ENCODE assay signal across 8 cellular contexts in the genomic region with DNA sequence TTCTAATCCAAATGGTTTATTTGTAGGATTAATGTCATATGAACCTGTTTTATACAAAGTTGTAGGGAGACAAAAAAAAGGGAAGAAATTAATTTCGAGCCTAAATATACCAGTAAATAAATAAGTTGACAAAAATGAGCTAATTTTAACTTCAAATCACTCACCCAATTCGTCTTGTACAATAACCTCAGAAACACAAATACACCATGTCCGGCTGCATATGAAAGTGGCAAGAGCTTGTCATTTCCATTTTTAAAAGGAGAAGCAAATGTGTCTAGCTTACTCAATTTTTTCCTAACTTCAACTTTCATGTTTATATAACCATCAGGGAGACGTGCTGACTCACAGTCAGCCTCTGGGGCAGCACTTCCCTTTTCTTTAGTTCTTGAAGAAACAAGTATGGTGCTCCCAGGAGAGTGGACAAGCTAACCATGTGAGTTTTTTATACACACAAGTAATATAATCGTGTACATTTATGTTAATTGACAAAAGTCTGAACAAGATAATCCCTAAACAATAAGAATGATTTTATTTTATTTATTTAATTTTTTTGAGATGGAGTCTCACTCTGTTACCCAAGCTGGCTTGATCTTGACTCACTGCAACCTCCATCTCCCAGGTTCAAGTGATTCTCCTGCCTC. TPM values are rescaled to one million over a fixed set of nuclear protein-coding genes. Genes with fewer than 3 reads are reported as not detected.
A peak's percentile ranks its signal among the peaks of the same experiment; 100 is the strongest.
DNase-seq lines count a peak whose midpoint lies in the region; ATAC-seq and TF ChIP-seq lines count a peak whose summit lies in the region.

No MANE protein-coding gene starts in this region.

- H3K4me3 ChIP-seq in AG10803 (ENCODE audit: low read length): no peak overlapping the region
- H3K4me3 ChIP-seq in gastroesophageal sphincter: no peak overlapping the region
- no peak overlapping the region for H3K4me3 ChIP-seq in skin epidermis
- H3K4me3 ChIP-seq in SJCRH30: no peak overlapping the region
- H3K4me3 ChIP-seq in A673 (ENCODE audit: low read depth, low read length, poor library complexity, severe bottlenecking): no peak overlapping the region

- TF ChIP-seq EP300 in gastroesophageal sphincter (IDR thresholded peaks at IDR 0.05): no peak

- CTCF ChIA-PET in A673 (lab: Charles Lee): no interaction called here

- DNase-seq in AG10803 (ENCODE audit: low read depth): peak; percentile 74
- peak; percentile 98 for DNase-seq in SKM-1 treated with dmso at 0.1 percent for 144 hours (lab: John Stamatoyannopoulos, UW; ENCODE audit: unreplicated experiment)
- no peak for DNase-seq in SJCRH30
- no peak for DNase-seq in A673 (ENCODE audit: low spot score)

- POLR2A ChIA-PET in A673 (lab: Charles Lee; ENCODE audit: low non-redundant PET): no interaction called here

- H3K9me3 ChIP-seq in gastroesophageal sphincter (no peaks in the 10 kb centered on the region), SJCRH30 (replicated peaks) (no peaks in the 10 kb centered on the region), A673 (ENCODE audit: low read depth, low read length, poor library complexity, severe bottlenecking) (no peaks in the 10 kb centered on the region)

- intact Hi-C loops in A673 (cut with micrococcal nuclease; ENCODE audit: unreplicated experiment): no loop called here

- no peak for TF ChIP-seq POLR2A in gastroesophageal sphincter (IDR thresholded peaks at IDR 0.05)

- peak; percentile 83 for ATAC-seq in GM19025 (IDR thresholded peaks at IDR 0.05; ENCODE audit: low read depth, unreplicated experiment)
- ATAC-seq in HG03135 (IDR thresholded peaks at IDR 0.05; ENCODE audit: unreplicated experiment): peak; percentile 93
- peak; percentile 83 for ATAC-seq in gastroesophageal sphincter

- H3K27me3 ChIP-seq in gastroesophageal sphincter (no peaks in the 10 kb centered on the region), SJCRH30 (no peaks in the 10 kb centered on the region), A673 (replicated peaks; ENCODE audit: insufficient read depth, low read depth, low read length, poor library complexity) (no peaks in the 10 kb centered on the region)

- H3K36me3 ChIP-seq in gastroesophageal sphincter (no peaks in the 10 kb centered on the region), SJCRH30 (no peaks in the 10 kb centered on the region), A673 (ENCODE audit: insufficient read depth, low read length, poor library complexity, severe bottlenecking) (no peaks in the 10 kb centered on the region)

- WGBS in gastroesophageal sphincter (ENCODE audit: low coverage in 1 of 2), 2 donors: 5 to 11% methylated on average over 5 of the region's 5 CpGs

- no TSS peak for BruUV-seq in A673 (replicated peaks; lab: Mats Ljungman, UMichigan)

- H3K4me1 ChIP-seq in gastroesophageal sphincter: peaks cover 0 to 21% (median 7%) of the 10 kb centered on the region in 3 donors
- no peaks in the 10 kb centered on the region for H3K4me1 ChIP-seq in SJCRH30
- H3K4me1 ChIP-seq in A673 (ENCODE audit: insufficient read depth, low read length, poor library complexity, severe bottlenecking): peaks cover 6% of the 10 kb centered on the region

- no peak for TF ChIP-seq CTCF in AG10803 (conservative IDR thresholded peaks at IDR 0.05; ENCODE audit: low read length)
- peak in 1 of 4 experiments; percentile 13 for TF ChIP-seq CTCF in gastroesophageal sphincter (IDR thresholded peaks at IDR 0.05)
- no peak for TF ChIP-seq CTCF in A673 (conservative IDR thresholded peaks at IDR 0.05; ENCODE audit: low read depth, low read length)

- H3K27ac ChIP-seq in gastroesophageal sphincter: peak overlapping the region in 3 of 4 donors; percentile 50 to 64 (median 50)
- H3K27ac ChIP-seq in skin epidermis: peak overlapping the region in 19 of 21 experiments; percentile 20 to 87 (median 61)
- H3K27ac ChIP-seq in SJCRH30: no peak overlapping the region
- no peak overlapping the region for H3K27ac ChIP-seq in A673 (ENCODE audit: low read depth, low read length, poor library complexity, severe bottlenecking)

RNA-seq across cellular contexts. Expression of gene SGK1, which starts 55.5 kb away (rescaled TPM):
- total RNA-seq in gastroesophageal sphincter: 10 to 100 TPM; 15.1 to 38.2 (median 25.5) TPM
- 1.6 and 1.7 TPM in 2 replicates for total RNA-seq in SJCRH30 (2014; rRNA removed; shearing (Covaris generic))
- total RNA-seq in A673 (2021): 40.0 and 73.3 TPM in 2 replicates

Comparison
In these comparisons a context has a peak if more than half of its experiments do, and no peak if none do; other contexts are left out.
1. DNase-seq: peak in AG10803 (single experiment) and SKM-1 treated with dmso at 0.1 percent for 144 hours (single experiment); none in SJCRH30 (0 of 2) and A673 (single experiment).
2. H3K27ac ChIP-seq: peak in gastroesophageal sphincter (3 of 4) and skin epidermis (19 of 21); none in SJCRH30 (single experiment) and A673 (single experiment).
3. Peak in every context shown above with its lines, with median percentiles within 50 percentile points of each other: ATAC-seq.